In the genomic region with DNA sequence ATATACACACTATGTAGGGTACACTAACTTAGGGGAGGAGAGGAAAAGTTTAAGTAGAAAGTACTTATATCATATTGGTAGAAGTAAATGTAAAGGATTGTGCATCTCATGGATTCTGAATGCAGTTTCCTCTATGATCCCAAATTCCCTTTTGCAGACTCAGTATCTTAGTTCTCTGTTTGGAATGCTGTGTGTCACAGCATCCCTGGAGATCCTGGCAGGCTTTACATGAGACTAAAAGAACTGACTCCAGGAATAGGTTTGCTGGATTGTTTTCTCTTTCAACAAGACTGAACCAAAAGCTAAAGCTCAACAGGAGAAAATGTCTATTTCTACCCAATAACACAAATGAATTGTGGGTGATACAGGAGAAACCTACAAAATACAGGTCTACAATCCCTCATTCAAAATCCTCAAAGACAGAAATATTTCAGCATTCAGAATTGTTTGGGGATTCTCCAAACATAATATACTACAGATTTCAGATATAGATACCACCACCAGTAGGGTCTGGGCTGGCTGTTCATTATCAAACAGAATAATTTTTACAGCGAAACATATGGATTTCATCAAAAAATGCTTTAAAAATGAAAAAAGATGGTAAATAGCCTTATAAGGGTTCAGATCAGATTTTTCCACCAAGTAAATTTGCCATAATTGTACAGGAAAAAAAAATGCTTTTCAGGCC, we compare ENCODE assay signal across 23 cellular contexts.
A peak's percentile ranks its signal among the peaks of the same experiment; 100 is the strongest.
DNase-seq lines count a peak whose midpoint lies in the region; ATAC-seq and TF ChIP-seq lines count a peak whose summit lies in the region.
"Had no signal": no experiment of that assay in that cellular context is flagged by ENCODE, and none has a peak within 500 bp of the region (broad histone marks: within the 10 kb centered on the region; RNA-seq: fewer than 3 reads in every experiment).

No MANE protein-coding gene starts in this region.

- WGBS in psoas muscle, 3 donors = 91 to 98% (median 93%) methylated on average over 1 of the region's 1 CpG

- H3K36me3 ChIP-seq in RWPE2 (ENCODE audit: low read depth) = no peaks in the 10 kb centered on the region
- H3K36me3 ChIP-seq in psoas muscle (ENCODE audit: insufficient read depth in 1 of 2, low read depth in 1 of 2) = no peaks in the 10 kb centered on the region
- H3K36me3 ChIP-seq: tibial nerve had no signal

- intact Hi-C loops in psoas muscle (cut with DNase I) = no loop called here

- H3K9me3 ChIP-seq in RWPE2 (ENCODE audit: severe bottlenecking) (no peaks in the 10 kb centered on the region), psoas muscle (no peaks in the 10 kb centered on the region)
- H3K9me3 ChIP-seq: tibial nerve had no signal

- H3K27me3 ChIP-seq in RWPE2 (ENCODE audit: insufficient read depth, poor library complexity, severe bottlenecking) (no peaks in the 10 kb centered on the region), psoas muscle (ENCODE audit: insufficient read depth in 3 of 3, low read length in 2 of 3) (no peaks in the 10 kb centered on the region)
- H3K27me3 ChIP-seq: tibial nerve had no signal

- H3K4me3 ChIP-seq in RWPE2 (ENCODE audit: severe bottlenecking) = no peak overlapping the region
- H3K4me3 ChIP-seq in choroid plexus epithelial cell (ENCODE audit: low read depth, low read length) = no peak overlapping the region
- no peak overlapping the region for H3K4me3 ChIP-seq in psoas muscle
- H3K4me3 ChIP-seq: tibial nerve had no signal

- ATAC-seq in RWPE2 (ENCODE audit: low read depth) (peak; percentile 33; the same call in 1 of the 3 replicates), psoas muscle (no peak)
- ATAC-seq: HepG2 had no signal

- no peak overlapping the region for H3K27ac ChIP-seq in RWPE2 (ENCODE audit: poor library complexity, severe bottlenecking)
- no peak overlapping the region for H3K27ac ChIP-seq in psoas muscle
- H3K27ac ChIP-seq: tibial nerve, VCaP had no signal

- H3K4me1 ChIP-seq in RWPE2 (ENCODE audit: insufficient read depth, poor library complexity, severe bottlenecking) (no peaks in the 10 kb centered on the region), psoas muscle (no peaks in the 10 kb centered on the region)
- H3K4me1 ChIP-seq: tibial nerve had no signal

- TF ChIP-seq CTCF in RWPE2 (IDR thresholded peaks at IDR 0.05; ENCODE audit: poor library complexity, severe bottlenecking) (no peak), choroid plexus epithelial cell (conservative IDR thresholded peaks at IDR 0.05; ENCODE audit: low read depth, low read length) (no peak), psoas muscle (IDR thresholded peaks at IDR 0.05) (no peak)

- DNase-seq in AG20443 (ENCODE audit: low spot score) (peak; percentile 63), RWPE2 (ENCODE audit: low spot score) (no peak), choroid plexus epithelial cell (ENCODE audit: low read depth) (peak; percentile 41), myocyte (ENCODE audit: low read depth) (peak; percentile 21), mesenteric fat pad (ENCODE audit: low spot score) (no peak), COLO829 (ENCODE audit: low spot score) (no peak), psoas muscle (no peak)
- DNase-seq in activated CD4-positive, CD25-positive, alpha-beta regulatory T cell (lab: John Stamatoyannopoulos, UW) = no peak
- DNase-seq: activated CD4-positive, alpha-beta memory T cell treated with anti-CD3 and anti-CD28 coated beads, Interleukin-2, amount 10 ng/mL, durations not matched to agents 7 days and 5 days; activated naive CD4-positive, alpha-beta T cell treated with anti-CD3 and anti-CD28 coated beads, Interleukin-2, amount 10 ng/mL, durations not matched to agents 7 days and 5 days; activated T-cell treated with anti-CD3 and anti-CD28 coated beads, Interleukin-2, amount 50 U/mL, for 24 hours; CD8-positive, alpha-beta memory T cell; DMS79 treated with DMSO at 0.1 percent for 48 hours; GOT3; hypothalamus; mesendoderm; NCI-H1694 treated with DMSO at 0.1 percent for 48 hours; Right ventricle myocardium superior; stimulated activated naive CD4-positive, alpha-beta T cell treated with Interleukin-2 at 50 U/mL for 16 hours; T-helper 1 cell had no signal

Comparison
In these comparisons a context has a peak if more than half of its experiments do, and no peak if none do; other contexts are left out.
1. DNase-seq: peak in AG20443 (single experiment), choroid plexus epithelial cell (single experiment) and myocyte (single experiment); none in RWPE2 (single experiment), mesenteric fat pad (single experiment), COLO829 (single experiment), activated CD4-positive, CD25-positive, alpha-beta regulatory T cell (0 of 4) and psoas muscle (0 of 2).